11 cellular contexts compared by ENCODE assay signal in the genomic region with DNA sequence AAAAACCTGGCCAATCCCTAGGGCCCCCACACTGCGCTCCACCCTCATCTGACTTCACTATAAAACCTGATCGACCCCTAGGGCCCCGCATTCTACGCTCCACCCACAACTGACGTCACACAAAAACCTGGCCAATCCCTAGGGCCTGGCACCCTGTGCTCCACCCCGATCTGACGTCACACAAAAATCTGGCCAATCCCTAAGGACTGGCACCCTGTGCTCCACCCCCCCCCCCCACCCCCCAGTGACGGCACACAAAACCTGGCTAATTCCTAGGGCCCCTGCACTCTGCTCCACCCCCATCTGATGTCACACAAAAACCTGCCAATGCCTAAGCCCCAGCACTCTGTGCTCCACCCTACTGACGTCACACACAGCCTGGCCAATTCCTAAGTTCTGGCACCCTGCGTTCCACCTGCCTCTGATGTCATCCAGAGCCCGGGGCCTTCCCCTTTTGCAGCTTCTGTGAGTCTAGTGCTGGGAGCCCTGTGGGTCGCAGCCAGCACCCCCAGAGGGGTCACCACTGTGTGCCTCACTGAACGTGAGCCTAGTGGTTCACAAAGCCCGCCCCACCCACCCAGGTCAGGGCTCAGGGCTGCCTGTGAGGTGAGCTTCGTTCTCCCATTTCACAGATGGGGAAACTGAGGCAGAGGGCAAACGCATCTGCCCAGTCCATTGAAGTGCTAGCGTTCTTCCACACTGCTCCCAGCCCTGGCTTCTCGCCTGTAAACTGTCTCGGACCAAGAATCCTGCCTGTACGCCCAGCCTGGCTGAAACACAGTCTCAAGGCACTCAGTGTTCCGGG. TPM values are rescaled to one million over a fixed set of nuclear protein-coding genes. Genes with fewer than 3 reads are reported as not detected.
DNase-seq lines count a peak whose midpoint lies in the region; ATAC-seq and TF ChIP-seq lines count a peak whose summit lies in the region.
"Had no signal": no experiment of that assay in that cellular context is flagged by ENCODE, and none has a peak within 500 bp of the region (broad histone marks: within the 10 kb centered on the region; RNA-seq: fewer than 3 reads in every experiment).

No MANE protein-coding gene starts in this region.

- H3K9me3 ChIP-seq in CD4-positive, CD25-positive, alpha-beta regulatory T cell (ENCODE audit: control insufficient read depth in 2 of 2, low read length in 2 of 2): no peaks in the 10 kb centered on the region
- H3K9me3 ChIP-seq: suprapubic skin had no signal

- no peaks in the 10 kb centered on the region for H3K27me3 ChIP-seq in CD4-positive, CD25-positive, alpha-beta regulatory T cell (ENCODE audit: control insufficient read depth, insufficient read depth, low read length)

- no peak for ATAC-seq in CD4-positive, CD25-positive, alpha-beta regulatory T cell (ENCODE audit: low read depth in 2 of 2)
- ATAC-seq in HG02763 (IDR thresholded peaks at IDR 0.05; ENCODE audit: unreplicated experiment) (no peak), HG03280 (IDR thresholded peaks at IDR 0.05; ENCODE audit: unreplicated experiment) (no peak)
- ATAC-seq: activated CD8-positive, alpha-beta T cell treated with anti-CD3 and anti-CD28 coated beads, Interleukin-2, amount 10 ng/mL, durations not matched to agents 7 days and 5 days; left ventricle myocardium superior had no signal

- TF ChIP-seq CTCF in epithelial cell of esophagus (IDR thresholded peaks at IDR 0.05; ENCODE audit: insufficient read depth, low read depth, low read length, missing control alignments): no peak
- TF ChIP-seq CTCF in Calu3 (IDR thresholded peaks at IDR 0.05; ENCODE audit: unreplicated experiment): no peak

- peak overlapping the region in 1 of 4 donors; percentile 24 for H3K4me3 Mint-ChIP-seq in CD4-positive, CD25-positive, alpha-beta regulatory T cell
- no peak overlapping the region for H3K4me3 Mint-ChIP-seq in Calu3 (ENCODE audit: low read depth, unreplicated experiment)
- H3K4me3 Mint-ChIP-seq: activated CD8-positive, alpha-beta T cell treated with anti-CD3 and anti-CD28 coated beads, Interleukin-2, amount 10 ng/mL, durations not matched to agents 7 days and 5 days had no signal

- DNase-seq in CD4-positive, CD25-positive, alpha-beta regulatory T cell: no peak
- DNase-seq in ELF-1 (ENCODE audit: low read depth, low spot score) (peak; percentile 65), NOMO-1 treated with DMSO at 0.1 percent for 48 hours (lab: John Stamatoyannopoulos, UW; ENCODE audit: unreplicated experiment) (peak; percentile 18), epithelial cell of esophagus (ENCODE audit: low read depth) (peak; percentile 26), occipital lobe (lab: John Stamatoyannopoulos, UW) (no peak), Calu3 (no peak)
- DNase-seq: activated CD8-positive, alpha-beta T cell treated with anti-CD3 and anti-CD28 coated beads, Interleukin-2, amount 10 ng/mL, durations not matched to agents 7 days and 5 days; left ventricle myocardium superior had no signal

- H3K27ac ChIP-seq in CD4-positive, CD25-positive, alpha-beta regulatory T cell (ENCODE audit: insufficient read depth, low read length, poor library complexity, severe bottlenecking): peak overlapping the region; percentile 61
- H3K27ac ChIP-seq: suprapubic skin had no signal

- peaks cover 8 to 20% (median 17%) of the 10 kb centered on the region in 4 donors for H3K4me1 Mint-ChIP-seq in CD4-positive, CD25-positive, alpha-beta regulatory T cell
- no peaks in the 10 kb centered on the region for H3K4me1 Mint-ChIP-seq in Calu3 (ENCODE audit: low read depth, unreplicated experiment)

- H3K27me3 Mint-ChIP-seq in CD4-positive, CD25-positive, alpha-beta regulatory T cell: peaks cover 9% of the 10 kb centered on the region
- peaks cover 95% of the 10 kb centered on the region for H3K27me3 Mint-ChIP-seq in Calu3 (ENCODE audit: unreplicated experiment)

- CTCF ChIA-PET in Calu3 (lab: Charles Lee): interaction anchor here (0.6 to 1.1 kb wide), 2 partner anchors 37 to 223 kb away, joined by 3 to 13 read pairs; no protein-coding TSS in a partner anchor

- H3K36me3 ChIP-seq in CD4-positive, CD25-positive, alpha-beta regulatory T cell (ENCODE audit: control insufficient read depth, insufficient read depth, low read length): no peaks in the 10 kb centered on the region
- H3K36me3 ChIP-seq: suprapubic skin had no signal

- BruUV-seq in Calu3 (replicated peaks; lab: Mats Ljungman, UMichigan): no TSS peak

- H3K36me3 Mint-ChIP-seq in CD4-positive, CD25-positive, alpha-beta regulatory T cell: no peaks in the 10 kb centered on the region
- H3K36me3 Mint-ChIP-seq in Calu3 (ENCODE audit: insufficient read depth, unreplicated experiment): peaks cover 9% of the 10 kb centered on the region

- H3K27ac Mint-ChIP-seq in CD4-positive, CD25-positive, alpha-beta regulatory T cell: peak overlapping the region in 2 of 3 donors; percentile 25 to 66
- H3K27ac Mint-ChIP-seq in Calu3 (ENCODE audit: unreplicated experiment): no peak overlapping the region
- H3K27ac Mint-ChIP-seq: activated CD8-positive, alpha-beta T cell treated with anti-CD3 and anti-CD28 coated beads, Interleukin-2, amount 10 ng/mL, durations not matched to agents 7 days and 5 days had no signal

- H3K9me3 Mint-ChIP-seq in CD4-positive, CD25-positive, alpha-beta regulatory T cell: peaks cover 0 to 4% (median 0%) of the 10 kb centered on the region in 7 donors
- H3K9me3 Mint-ChIP-seq in Calu3 (ENCODE audit: low read depth, unreplicated experiment): no peaks in the 10 kb centered on the region

- no peak overlapping the region for H3K4me3 ChIP-seq in CD4-positive, CD25-positive, alpha-beta regulatory T cell (ENCODE audit: low read depth, low read length)
- H3K4me3 ChIP-seq in epithelial cell of esophagus (ENCODE audit: low read length): no peak overlapping the region
- H3K4me3 ChIP-seq: suprapubic skin had no signal

- H3K4me1 ChIP-seq in CD4-positive, CD25-positive, alpha-beta regulatory T cell (ENCODE audit: control insufficient read depth, insufficient read depth, low read length, poor library complexity, severe bottlenecking): peaks cover 18% of the 10 kb centered on the region

- intact Hi-C loops in Calu3 (cut with micrococcal nuclease; ENCODE audit: unreplicated experiment): no loop called here

RNA-seq across cellular contexts. Expression of gene MICALL2, which starts 40.6 kb away (rescaled TPM):
- total RNA-seq in CD4-positive, CD25-positive, alpha-beta regulatory T cell: 3.3 TPM
- polyA plus RNA-seq in CD4-positive, CD25-positive, alpha-beta regulatory T cell: under 1 TPM in 3 of 4 donors, not detected in 1; 0.14 to 0.35 (median 0.19) TPM
- total RNA-seq in occipital lobe (4.2 TPM), Calu3 (2022) (162 and 176 TPM in 2 replicates)

Comparison
In these comparisons a context has a peak if more than half of its experiments do, and no peak if none do; other contexts are left out.
1. DNase-seq: peak in ELF-1 (single experiment), NOMO-1 treated with DMSO at 0.1 percent for 48 hours (single experiment) and epithelial cell of esophagus (single experiment); none in CD4-positive, CD25-positive, alpha-beta regulatory T cell (0 of 3), occipital lobe (single experiment) and Calu3 (single experiment).
2. RNA of gene MICALL2, which starts 40.6 kb away (total RNA-seq): 162 to 176 TPM in Calu3; 4.2 TPM in occipital lobe (single experiment) and 3.3 TPM in CD4-positive, CD25-positive, alpha-beta regulatory T cell (single experiment); every median in the first group is over 10 times any median in the second.